ENCODE assay signal across 2 cellular contexts in the genomic region with DNA sequence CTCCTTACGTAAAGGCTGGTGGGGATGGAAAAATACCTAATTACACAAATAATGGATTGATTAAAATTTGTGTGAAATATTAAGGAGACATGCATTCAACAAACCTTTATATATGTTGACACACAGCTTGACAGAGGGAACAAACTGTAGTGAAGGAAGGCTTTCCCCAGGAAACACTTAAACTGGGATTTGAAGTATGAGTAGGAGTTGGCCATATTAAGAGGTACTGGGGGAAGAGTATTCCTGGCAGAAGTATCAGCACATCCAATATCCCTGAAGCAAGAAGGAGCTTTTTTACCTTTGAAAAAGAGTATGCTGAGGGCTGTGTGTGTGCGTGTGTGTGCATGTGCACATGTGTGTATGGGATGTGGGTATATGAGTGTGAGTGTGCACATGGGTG.
A peak's percentile ranks its signal among the peaks of the same experiment; 100 is the strongest.
TF ChIP-seq lines count a peak whose summit lies in the region.

No MANE protein-coding gene starts in this region.

TF ChIP-seq in SK-N-SH treated with all-trans-retinoic acid at 6 μM for 48 hours, 23 proteins besides CTCF, POLR2A, EP300 and RAD21 (continued from another document):
- TF ChIP-seq, protein P1, sequence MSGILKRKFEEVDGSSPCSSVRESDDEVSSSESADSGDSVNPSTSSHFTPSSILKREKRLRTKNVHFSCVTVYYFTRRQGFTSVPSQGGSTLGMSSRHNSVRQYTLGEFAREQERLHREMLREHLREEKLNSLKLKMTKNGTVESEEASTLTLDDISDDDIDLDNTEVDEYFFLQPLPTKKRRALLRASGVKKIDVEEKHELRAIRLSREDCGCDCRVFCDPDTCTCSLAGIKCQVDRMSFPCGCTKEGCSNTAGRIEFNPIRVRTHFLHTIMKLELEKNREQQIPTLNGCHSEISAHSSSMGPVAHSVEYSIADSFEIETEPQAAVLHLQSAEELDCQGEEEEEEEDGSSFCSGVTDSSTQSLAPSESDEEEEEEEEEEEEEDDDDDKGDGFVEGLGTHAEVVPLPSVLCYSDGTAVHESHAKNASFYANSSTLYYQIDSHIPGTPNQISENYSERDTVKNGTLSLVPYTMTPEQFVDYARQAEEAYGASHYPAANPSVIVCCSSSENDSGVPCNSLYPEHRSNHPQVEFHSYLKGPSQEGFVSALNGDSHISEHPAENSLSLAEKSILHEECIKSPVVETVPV (CRISPR knock-in tag; IDR thresholded peaks at IDR 0.05) = no peak
- no peak for TF ChIP-seq SNAI2 (CRISPR knock-in tag; IDR thresholded peaks at IDR 0.05)
- TF ChIP-seq ZFP3 (CRISPR knock-in tag; IDR thresholded peaks at IDR 0.05) = peak; percentile 79
- no peak for TF ChIP-seq CSDC2 (CRISPR knock-in tag; IDR thresholded peaks at IDR 0.05)
- no peak for TF ChIP-seq ZNF70 (CRISPR knock-in tag; IDR thresholded peaks at IDR 0.05)

TF ChIP-seq in SK-N-SH, 30 proteins besides CTCF, POLR2A, EP300 and RAD21 (continued from another document):
- TF ChIP-seq, protein P2, sequence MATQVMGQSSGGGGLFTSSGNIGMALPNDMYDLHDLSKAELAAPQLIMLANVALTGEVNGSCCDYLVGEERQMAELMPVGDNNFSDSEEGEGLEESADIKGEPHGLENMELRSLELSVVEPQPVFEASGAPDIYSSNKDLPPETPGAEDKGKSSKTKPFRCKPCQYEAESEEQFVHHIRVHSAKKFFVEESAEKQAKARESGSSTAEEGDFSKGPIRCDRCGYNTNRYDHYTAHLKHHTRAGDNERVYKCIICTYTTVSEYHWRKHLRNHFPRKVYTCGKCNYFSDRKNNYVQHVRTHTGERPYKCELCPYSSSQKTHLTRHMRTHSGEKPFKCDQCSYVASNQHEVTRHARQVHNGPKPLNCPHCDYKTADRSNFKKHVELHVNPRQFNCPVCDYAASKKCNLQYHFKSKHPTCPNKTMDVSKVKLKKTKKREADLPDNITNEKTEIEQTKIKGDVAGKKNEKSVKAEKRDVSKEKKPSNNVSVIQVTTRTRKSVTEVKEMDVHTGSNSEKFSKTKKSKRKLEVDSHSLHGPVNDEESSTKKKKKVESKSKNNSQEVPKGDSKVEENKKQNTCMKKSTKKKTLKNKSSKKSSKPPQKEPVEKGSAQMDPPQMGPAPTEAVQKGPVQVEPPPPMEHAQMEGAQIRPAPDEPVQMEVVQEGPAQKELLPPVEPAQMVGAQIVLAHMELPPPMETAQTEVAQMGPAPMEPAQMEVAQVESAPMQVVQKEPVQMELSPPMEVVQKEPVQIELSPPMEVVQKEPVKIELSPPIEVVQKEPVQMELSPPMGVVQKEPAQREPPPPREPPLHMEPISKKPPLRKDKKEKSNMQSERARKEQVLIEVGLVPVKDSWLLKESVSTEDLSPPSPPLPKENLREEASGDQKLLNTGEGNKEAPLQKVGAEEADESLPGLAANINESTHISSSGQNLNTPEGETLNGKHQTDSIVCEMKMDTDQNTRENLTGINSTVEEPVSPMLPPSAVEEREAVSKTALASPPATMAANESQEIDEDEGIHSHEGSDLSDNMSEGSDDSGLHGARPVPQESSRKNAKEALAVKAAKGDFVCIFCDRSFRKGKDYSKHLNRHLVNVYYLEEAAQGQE (IDR thresholded peaks at IDR 0.05; ENCODE audit: low read depth, low read length) = no peak
- TF ChIP-seq FOXM1 (IDR thresholded peaks at IDR 0.05; ENCODE audit: low read depth) (no peak), FOXJ3 (CRISPR knock-in tag; IDR thresholded peaks at IDR 0.05) (no peak)
- TF ChIP-seq, protein P3, sequence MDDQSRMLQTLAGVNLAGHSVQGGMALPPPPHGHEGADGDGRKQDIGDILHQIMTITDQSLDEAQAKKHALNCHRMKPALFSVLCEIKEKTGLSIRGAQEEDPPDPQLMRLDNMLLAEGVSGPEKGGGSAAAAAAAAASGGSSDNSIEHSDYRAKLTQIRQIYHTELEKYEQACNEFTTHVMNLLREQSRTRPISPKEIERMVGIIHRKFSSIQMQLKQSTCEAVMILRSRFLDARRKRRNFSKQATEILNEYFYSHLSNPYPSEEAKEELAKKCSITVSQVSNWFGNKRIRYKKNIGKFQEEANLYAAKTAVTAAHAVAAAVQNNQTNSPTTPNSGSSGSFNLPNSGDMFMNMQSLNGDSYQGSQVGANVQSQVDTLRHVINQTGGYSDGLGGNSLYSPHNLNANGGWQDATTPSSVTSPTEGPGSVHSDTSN (IDR thresholded peaks at IDR 0.05) = no peak
